Comparison of ENCODE assay signal across 16 cellular contexts in the genomic region with DNA sequence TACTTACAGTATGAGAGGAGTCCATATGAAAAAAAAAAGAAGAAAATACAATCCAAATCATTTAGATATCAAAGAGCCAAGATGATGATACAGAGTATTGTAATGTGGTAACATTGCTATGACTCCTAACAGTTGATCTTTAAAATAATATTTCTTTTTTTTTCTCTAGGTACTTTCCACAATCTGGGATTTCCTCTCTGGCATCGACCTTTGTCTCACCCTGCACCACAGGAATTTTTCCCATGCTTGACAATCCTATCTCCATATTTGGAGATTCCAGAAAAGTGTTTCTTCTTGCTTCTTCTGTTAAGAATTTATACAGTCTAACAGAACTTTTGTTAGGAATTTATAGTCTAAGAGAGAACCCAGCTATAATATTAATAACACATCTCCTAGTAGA.
DNase-seq lines count a peak whose midpoint lies in the region; ATAC-seq and TF ChIP-seq lines count a peak whose summit lies in the region.
"Had no signal": no experiment of that assay in that cellular context is flagged by ENCODE, and none has a peak within 500 bp of the region (broad histone marks: within the 10 kb centered on the region; RNA-seq: fewer than 3 reads in every experiment).

No MANE protein-coding gene starts in this region.

- no CpG with 5 or more reads among the region's 1 CpG for WGBS in IMR-90 (ENCODE audit: extremely low coverage in 2 of 2, insufficient read length in 1 of 2), 2 experiments
- WGBS in mammary epithelial cell (ENCODE audit: low coverage, missing lambda C conversion rate) = 0% methylated on average over 1 of the region's 1 CpG

- no peaks in the 10 kb centered on the region for H3K4me1 Mint-ChIP-seq in T-cell

- H2BK5ac ChIP-seq in IMR-90 (ENCODE audit: low read depth, low read length, poor library complexity, severe bottlenecking) = peak overlapping the region; percentile 95

- no peak overlapping the region for H4K5ac ChIP-seq in IMR-90 (ENCODE audit: low read depth, low read length)

- TF ChIP-seq POLR2A in IMR-90 (IDR thresholded peaks at IDR 0.05; ENCODE audit: low read depth, low read length) = no peak

- H4K91ac ChIP-seq in IMR-90 (ENCODE audit: insufficient read depth, low read depth, low read length) = no peak overlapping the region

- no peak overlapping the region for H3K14ac ChIP-seq in IMR-90 (replicated peaks; ENCODE audit: low read depth, low read length)

- ATAC-seq in IMR-90 (ENCODE audit: low read depth) (peak; percentile 83), left lung (peak; percentile 56), T-cell (replicated peaks in 1 of 4) (no peak)
- ATAC-seq: gastrocnemius medialis, HCT116 had no signal

- intact Hi-C loops in IMR-90 (cut with micrococcal nuclease) = no loop called here
- intact Hi-C loops in mammary epithelial cell (cut with micrococcal nuclease) = no loop called here
- intact Hi-C loops in left lung (cut with DNase I) = no loop called here

- H3K36me3 Mint-ChIP-seq in T-cell = peaks cover 81% of the 10 kb centered on the region

- H3K9ac ChIP-seq in IMR-90 (ENCODE audit: low read depth, low read length) = no peak overlapping the region
- H3K9ac ChIP-seq in mammary epithelial cell (ENCODE audit: insufficient read depth, low read length) = no peak overlapping the region
- H3K9ac ChIP-seq: BLaER1 had no signal

- DNase-seq in AG04449 (ENCODE audit: low read depth, low spot score) (peak; percentile 85), IMR-90 (peak; percentile 95), mammary epithelial cell (peak; percentile 83), left lung (no peak), SKM-1 (lab: John Stamatoyannopoulos, UW; ENCODE audit: unreplicated experiment) (no peak), NCI-H524 treated with DMSO at 0.1 percent for 48 hours (lab: John Stamatoyannopoulos, UW) (no peak), T-cell (no peak)
- no peak for DNase-seq in NK-92 treated with Interleukin-12 subunit alpha and Interleukin-12 subunit beta, amount 100 ng/mL, for 24 hours (lab: John Stamatoyannopoulos, UW)
- DNase-seq: activated CD8-positive, alpha-beta memory T cell treated with anti-CD3 and anti-CD28 coated beads for 24 hours; amygdala; gastrocnemius medialis; NCI-H69; T-helper 1 cell had no signal

- H4K20me1 ChIP-seq in IMR-90 (ENCODE audit: insufficient read depth, low read length) (no peaks in the 10 kb centered on the region), mammary epithelial cell (ENCODE audit: insufficient read depth, low read length) (no peaks in the 10 kb centered on the region)
- H4K20me1 ChIP-seq: BLaER1 had no signal

- no peak overlapping the region for H3K56ac ChIP-seq in IMR-90 (ENCODE audit: extremely low read depth, insufficient read depth, low read length)

- no peaks in the 10 kb centered on the region for H3K79me2 ChIP-seq in mammary epithelial cell (ENCODE audit: insufficient read depth, low read length)

- no peak overlapping the region for H3K4me3 Mint-ChIP-seq in T-cell

- no peak overlapping the region for H3K18ac ChIP-seq in IMR-90 (ENCODE audit: low read depth, low read length)

- no peak overlapping the region for H3K4ac ChIP-seq in IMR-90 (ENCODE audit: low read depth, low read length)

- no peak overlapping the region for H2BK15ac ChIP-seq in IMR-90 (ENCODE audit: low read depth, low read length)

- no peaks in the 10 kb centered on the region for H3K36me3 ChIP-seq in IMR-90 (ENCODE audit: control insufficient read depth, insufficient read depth, low read length)
- peaks cover 1% of the 10 kb centered on the region for H3K36me3 ChIP-seq in mammary epithelial cell (ENCODE audit: insufficient read depth, low read length)
- H3K36me3 ChIP-seq in left lung = peaks cover 0 to 32% of the 10 kb centered on the region in 2 donors
- H3K36me3 ChIP-seq: BLaER1, gastrocnemius medialis, prostate gland had no signal

- H3K4me2 ChIP-seq in IMR-90 (ENCODE audit: low read depth, low read length) (no peak overlapping the region), mammary epithelial cell (ENCODE audit: insufficient read depth, low read depth, low read length) (no peak overlapping the region)
- H3K4me2 ChIP-seq: BLaER1 had no signal

- BruUV-seq in IMR-90 (replicated peaks; lab: Mats Ljungman, UMichigan) (no TSS peak), mammary epithelial cell (replicated peaks; lab: Mats Ljungman, UMichigan) (no TSS peak)

- no peaks in the 10 kb centered on the region for H3K79me1 ChIP-seq in IMR-90 (ENCODE audit: low read depth in 1 of 2, low read length in 2 of 2)

- dilution Hi-C loops in IMR-90 (cut with HindIII; ENCODE audit: low sequenced_read_pairs, unreplicated experiment) (no loop called here), mammary epithelial cell (cut with HindIII; ENCODE audit: low sequenced_read_pairs) (no loop called here)

- peaks cover 0 to 13% (median 8%) of the 10 kb centered on the region in 3 donors for H3K9me3 Mint-ChIP-seq in T-cell

- in situ Hi-C loops in IMR-90 (cut with MboI; ENCODE audit: low sequenced_read_pairs) = no loop called here
- in situ Hi-C loops in mammary epithelial cell (cut with MboI; ENCODE audit: low sequenced_read_pairs in 2 of 2) = loop anchor here in 1 of 2 donors (25.0 kb wide), 1 partner anchor 536 kb away; no protein-coding TSS in a partner anchor

- H3K27ac Mint-ChIP-seq in T-cell = no peak overlapping the region

- H3K27me3 ChIP-seq in IMR-90 (ENCODE audit: control insufficient read depth, insufficient read depth, low read length) (no peaks in the 10 kb centered on the region), mammary epithelial cell (ENCODE audit: insufficient read depth, low read length) (no peaks in the 10 kb centered on the region), left lung (no peaks in the 10 kb centered on the region)
- H3K27me3 ChIP-seq: BLaER1, gastrocnemius medialis had no signal

- H2BK120ac ChIP-seq in IMR-90 (ENCODE audit: low read depth, low read length) = no peak overlapping the region

- CTCF ChIA-PET in AG04449 (lab: Yijun Ruan, JAX) = interaction anchor here (0.5 to 3.4 kb wide), 6 partner anchors 18 to 552 kb away, joined by 3 to 23 read pairs (median 4); no protein-coding TSS in a partner anchor
- CTCF ChIA-PET in IMR-90 (lab: Yijun Ruan, JAX) = no interaction called here
- CTCF ChIA-PET in mammary epithelial cell (lab: Charles Lee; ENCODE audit: low non-redundant PET) = no interaction called here
- CTCF ChIA-PET in T-cell (lab: Charles Lee) = no interaction called here

- TF ChIP-seq CTCF in AG04449 (IDR thresholded peaks at IDR 0.05; ENCODE audit: insufficient read depth, low read length, missing control alignments) (no peak), IMR-90 (conservative IDR thresholded peaks at IDR 0.05; ENCODE audit: low read depth, low read length) (no peak), mammary epithelial cell (conservative IDR thresholded peaks at IDR 0.05 in 1 of 2, IDR thresholded peaks at IDR 0.05 in 1 of 2; ENCODE audit: extremely low read depth in 1 of 2, insufficient read depth in 1 of 2, low read depth in 1 of 2, low read length in 2 of 2) (no peak), left lung (IDR thresholded peaks at IDR 0.05) (no peak)

- TF ChIP-seq RAD21 in IMR-90 (IDR thresholded peaks at IDR 0.05; ENCODE audit: low read length) = no peak

- H3K9me3 ChIP-seq in IMR-90 (ENCODE audit: control insufficient read depth, insufficient read depth, low read length) = no peaks in the 10 kb centered on the region
- no peaks in the 10 kb centered on the region for H3K9me3 ChIP-seq in mammary epithelial cell (replicated peaks; ENCODE audit: insufficient read depth, low read length)
- H3K9me3 ChIP-seq in left lung = peaks cover 0 to 5% of the 10 kb centered on the region in 2 donors
- H3K9me3 ChIP-seq: BLaER1, gastrocnemius medialis, prostate gland had no signal

- POLR2A ChIA-PET in AG04449 (lab: Yijun Ruan, JAX) = no interaction called here
- POLR2A ChIA-PET in IMR-90 (lab: Charles Lee; ENCODE audit: unreplicated experiment) = interaction anchor here (0.7 kb wide), 1 partner anchor 484 kb away, joined by 5 read pairs; no protein-coding TSS in a partner anchor
- POLR2A ChIA-PET in T-cell (lab: Charles Lee) = interaction anchor here in 1 of 2 donors (0.6 kb wide), 1 partner anchor 367 kb away, joined by 6 read pairs; no protein-coding TSS in a partner anchor

- H3K27me3 Mint-ChIP-seq in T-cell = no peaks in the 10 kb centered on the region

- H3K27ac ChIP-seq in IMR-90 (ENCODE audit: insufficient read depth, low read length) (no peak overlapping the region), mammary epithelial cell (ENCODE audit: insufficient read depth, low read depth, low read length) (no peak overlapping the region), left lung (no peak overlapping the region)
- H3K27ac ChIP-seq: BLaER1, gastrocnemius medialis, prostate gland had no signal

- H3K23ac ChIP-seq in IMR-90 (ENCODE audit: low read depth, low read length) = no peak overlapping the region

- H3K4me3 ChIP-seq in AG04449 (ENCODE audit: low read depth, low read length) (no peak overlapping the region), IMR-90 (ENCODE audit: insufficient read depth, low read depth, low read length) (no peak overlapping the region), mammary epithelial cell (replicated peaks in 1 of 3; ENCODE audit: insufficient read depth in 1 of 3, low read depth in 2 of 3, low read length in 3 of 3) (no peak overlapping the region), left lung (no peak overlapping the region)
- H3K4me3 ChIP-seq: BLaER1, gastrocnemius medialis, prostate gland had no signal

- H4K8ac ChIP-seq in IMR-90 (ENCODE audit: low read depth in 2 of 2, low read length in 2 of 2) = peak overlapping the region in 1 of 2 experiments; percentile 96; a peak in 2 of 4 replicates

- peaks cover 6% of the 10 kb centered on the region; the same call in 1 of the 2 replicates for H3K9me1 ChIP-seq in IMR-90 (ENCODE audit: insufficient read depth, low read length)

- no peak overlapping the region for H2BK20ac ChIP-seq in IMR-90 (ENCODE audit: low read depth, low read length)

- H2AFZ ChIP-seq in IMR-90 (replicated peaks; ENCODE audit: low read length, poor library complexity) (no peak overlapping the region), mammary epithelial cell (ENCODE audit: low read depth, low read length) (no peak overlapping the region)

- H3K4me1 ChIP-seq in IMR-90 (ENCODE audit: control insufficient read depth, insufficient read depth, low read length) (peaks cover 11% of the 10 kb centered on the region), mammary epithelial cell (ENCODE audit: insufficient read depth, low read length) (peaks cover 14% of the 10 kb centered on the region), left lung (no peaks in the 10 kb centered on the region)
- H3K4me1 ChIP-seq: BLaER1, gastrocnemius medialis, prostate gland had no signal

- no peak overlapping the region for H2AK5ac ChIP-seq in IMR-90 (ENCODE audit: low read depth, low read length)

- no peak overlapping the region for H2AK9ac ChIP-seq in IMR-90 (replicated peaks; ENCODE audit: low read depth, low read length, poor library complexity)

TF ChIP-seq in IMR-90, 13 proteins besides CTCF, POLR2A, EP300 and RAD21 (continues in another document):
- TF ChIP-seq RFX5 (IDR thresholded peaks at IDR 0.05; ENCODE audit: low read depth, low read length) (no peak), MXI1 (IDR thresholded peaks at IDR 0.05; ENCODE audit: borderline replicate concordance, low read depth, low read length) (no peak), FOS (IDR thresholded peaks at IDR 0.05; ENCODE audit: low read depth, low read length) (0 out of 2 replicates have a peak, but pooled peaks have one; percentile 27), MAFK (IDR thresholded peaks at IDR 0.05; ENCODE audit: low read depth, low read length) (no peak), BHLHE40 (IDR thresholded peaks at IDR 0.05; ENCODE audit: low read depth, low read length) (no peak)

Comparison
In these comparisons a context has a peak if more than half of its experiments do, and no peak if none do; other contexts are left out.
1. DNase-seq: peak in AG04449 (single experiment), IMR-90 (single experiment) and mammary epithelial cell (single experiment); none in left lung (0 of 2), SKM-1 (single experiment), NK-92 treated with Interleukin-12 subunit alpha and Interleukin-12 subunit beta, amount 100 ng/mL, for 24 hours (single experiment), NCI-H524 treated with DMSO at 0.1 percent for 48 hours (single experiment) and T-cell (0 of 34).
2. ATAC-seq: peak in IMR-90 (single experiment) and left lung (single experiment); none in T-cell (0 of 4).